12 cellular contexts compared by ENCODE assay signal in the genomic region with DNA sequence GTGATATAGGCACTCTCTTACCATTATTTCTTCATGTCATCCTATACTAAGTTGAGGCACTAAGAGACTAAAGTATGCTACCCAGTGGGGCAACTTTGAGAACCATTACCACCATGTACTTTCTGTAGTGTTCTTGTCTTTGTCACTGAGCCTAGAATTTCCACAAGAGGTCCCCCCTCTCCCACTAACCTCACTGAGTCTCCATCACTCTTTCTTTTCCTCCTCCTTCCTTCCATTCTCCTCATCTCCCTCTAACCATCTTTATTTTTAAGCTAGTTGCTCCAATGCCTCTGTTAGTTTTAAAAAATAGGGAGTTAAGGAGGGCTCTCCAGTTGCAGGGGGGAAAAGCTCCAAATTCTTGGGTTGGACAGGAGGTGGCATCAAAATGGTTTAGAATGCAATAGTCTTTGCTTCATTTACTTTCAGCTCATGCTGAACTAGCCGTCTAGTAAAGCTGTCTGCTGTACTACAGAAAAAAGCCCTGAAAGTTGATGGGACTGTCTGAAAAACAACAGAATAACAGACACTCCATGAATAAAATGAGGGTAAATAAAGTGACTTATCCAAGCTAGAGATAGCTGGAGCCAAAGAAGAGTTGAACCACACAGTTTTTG.
A peak's percentile ranks its signal among the peaks of the same experiment; 100 is the strongest.
DNase-seq lines count a peak whose midpoint lies in the region; ATAC-seq, FAIRE-seq and TF ChIP-seq lines count a peak whose summit lies in the region.
"Had no signal": no experiment of that assay in that cellular context is flagged by ENCODE, and none has a peak within 500 bp of the region (broad histone marks: within the 10 kb centered on the region; RNA-seq: fewer than 3 reads in every experiment).

No MANE protein-coding gene starts in this region.

- no peak for FAIRE-seq in GM12878 (lab: Jason Lieb, UNC)
- FAIRE-seq: keratinocyte had no signal

- WGBS in GM12878 (ENCODE audit: insufficient coverage, insufficient replicate concordance, low lambda C conversion rate, missing lambda C conversion rate): 6% methylated on average over 1 of the region's 1 CpG
- WGBS in liver: 16% methylated on average over 1 of the region's 1 CpG

- SMC1A ChIA-PET in GM12878 (lab: Charles Lee; ENCODE audit: uncharacterized antibody, unreplicated experiment): interaction anchor here (0.7 to 2.1 kb wide), 4 partner anchors 455 to 593 kb away, joined by 3 to 7 read pairs (median 4); no protein-coding TSS in a partner anchor

- peaks cover 3% of the 10 kb centered on the region for H3K4me1 ChIP-seq in BE2C
- H3K4me1 ChIP-seq in GM12878 (ENCODE audit: control insufficient read depth, insufficient read depth, low read length): no peaks in the 10 kb centered on the region
- no peaks in the 10 kb centered on the region for H3K4me1 ChIP-seq in liver (ENCODE audit: control insufficient read depth in 4 of 4, insufficient read depth in 4 of 4, low read length in 3 of 4)

- H3K36me3 ChIP-seq in BE2C: no peaks in the 10 kb centered on the region
- no peaks in the 10 kb centered on the region for H3K36me3 ChIP-seq in GM12878 (ENCODE audit: control insufficient read depth in 2 of 2, insufficient read depth in 2 of 2, low read length in 1 of 2)
- H3K36me3 ChIP-seq in liver (ENCODE audit: control insufficient read depth in 4 of 4, insufficient read depth in 3 of 4, low read depth in 1 of 4, low read length in 3 of 4): no peaks in the 10 kb centered on the region
- H3K36me3 ChIP-seq: ovary had no signal

- CTCF ChIA-PET in GM12878 (lab: Yijun Ruan, JAX): interaction anchor here (0.7 to 1.1 kb wide), 3 partner anchors 33 to 455 kb away, joined by 3 to 5 read pairs (median 3); no protein-coding TSS in a partner anchor

- H3K27ac ChIP-seq in GM12878 (ENCODE audit: control insufficient read depth, insufficient read depth): no peak overlapping the region
- no peak overlapping the region for H3K27ac ChIP-seq in liver (ENCODE audit: low read depth in 1 of 2, low read length in 2 of 2)
- H3K27ac ChIP-seq: ovary had no signal

- H4K20me1 ChIP-seq in GM12878 (ENCODE audit: control insufficient read depth, insufficient read depth): no peaks in the 10 kb centered on the region

- RAD21 ChIA-PET in GM12878 (lab: Charles Lee; ENCODE audit: unreplicated experiment): no interaction called here

- H3K9ac ChIP-seq in GM12878 (ENCODE audit: control insufficient read depth, insufficient read depth, low read length) (no peak overlapping the region), liver (ENCODE audit: low read depth in 1 of 2, low read length in 2 of 2) (no peak overlapping the region)

- H3K79me2 ChIP-seq in GM12878 (ENCODE audit: control insufficient read depth, insufficient read depth, low read length): no peaks in the 10 kb centered on the region

- intact Hi-C loops in GM12878 (cut with micrococcal nuclease; ENCODE audit: unreplicated experiment): loop anchor here (2.0 kb wide), 1 partner anchor 454 kb away; no protein-coding TSS in a partner anchor

- in situ Hi-C loops in GM12878 (cut with MboI) (no loop called here), ACHN (cut with HindIII; ENCODE audit: low pct_ligation_motif_present, low pct_unique_long_range_greater_than_20kb, low sequenced_read_pairs) (no loop called here)

- peak; percentile 6 for DNase-seq in BE2C
- no peak for DNase-seq in GM12878 (ENCODE audit: low read depth, low spot score)
- no peak for DNase-seq in mesenteric fat pad (ENCODE audit: low spot score)
- no peak for DNase-seq in activated T-cell treated with anti-CD3 and anti-CD28 coated beads, Interleukin-2, amount 50 U/mL, for 48 hours
- DNase-seq in ACHN: no peak
- DNase-seq: activated CD4-positive, alpha-beta T cell treated with anti-CD3 and anti-CD28 coated beads for 48 hours; activated naive CD8-positive, alpha-beta T cell treated with anti-CD3 and anti-CD28 coated beads, Interleukin-2, amount 10 ng/mL, durations not matched to agents 7 days and 5 days; ovary had no signal

- TF ChIP-seq POLR2A in GM12878 (IDR thresholded peaks at IDR 0.05; ENCODE audit: low read depth, low read length): no peak

- no peaks in the 10 kb centered on the region for H3K9me3 ChIP-seq in BE2C
- H3K9me3 ChIP-seq in GM12878 (replicated peaks; ENCODE audit: control insufficient read depth, insufficient read depth, low read length): no peaks in the 10 kb centered on the region
- H3K9me3 ChIP-seq in liver (ENCODE audit: control insufficient read depth in 4 of 4, low read length in 3 of 4): no peaks in the 10 kb centered on the region
- H3K9me3 ChIP-seq: ovary had no signal

- no TSS peak for BruUV-seq in GM12878 (replicated peaks; lab: Mats Ljungman, UMichigan)

- no peak overlapping the region for H3K4me2 ChIP-seq in GM12878 (ENCODE audit: control insufficient read depth, insufficient read depth)

- TF ChIP-seq EP300 in GM12878 (IDR thresholded peaks at IDR 0.05; ENCODE audit: borderline replicate concordance in 1 of 2, control insufficient read depth in 1 of 2, low read depth in 2 of 2, low read length in 2 of 2): no peak

- no peak overlapping the region for H2AFZ ChIP-seq in GM12878 (ENCODE audit: control insufficient read depth, low read depth, low read length)

- H3K4me3 ChIP-seq in BE2C (ENCODE audit: low read depth, low read length) (no peak overlapping the region), GM12878 (no peak overlapping the region), liver (ENCODE audit: low read depth in 1 of 3, low read length in 3 of 3) (no peak overlapping the region)
- H3K4me3 ChIP-seq: ovary had no signal

- H3K27me3 ChIP-seq in BE2C (no peaks in the 10 kb centered on the region), GM12878 (replicated peaks in 1 of 2; ENCODE audit: control insufficient read depth in 2 of 2, insufficient read depth in 2 of 2, low read length in 1 of 2) (no peaks in the 10 kb centered on the region), liver (ENCODE audit: control insufficient read depth in 4 of 4, insufficient read depth in 4 of 4, low read length in 3 of 4) (no peaks in the 10 kb centered on the region)
- H3K27me3 ChIP-seq: ovary had no signal

- TF ChIP-seq RAD21 in GM12878 (IDR thresholded peaks at IDR 0.05; ENCODE audit: insufficient read depth, low read depth, low read length) (no peak), liver (IDR thresholded peaks at IDR 0.05) (peak; percentile 91 to 92)

- POLR2A ChIA-PET in GM12878 (lab: Charles Lee): no interaction called here

- peak; percentile 45 for ATAC-seq in HG03432 (IDR thresholded peaks at IDR 0.05; ENCODE audit: unreplicated experiment)
- ATAC-seq in GM12878: no peak
- no peak for ATAC-seq in GM18520 (IDR thresholded peaks at IDR 0.05; ENCODE audit: unreplicated experiment)

- TF ChIP-seq CTCF in BE2C (IDR thresholded peaks at IDR 0.05; ENCODE audit: low read depth, low read length): peak; percentile 71
- TF ChIP-seq CTCF in GM12878 (IDR thresholded peaks at IDR 0.05 in 2 of 3, conservative IDR thresholded peaks at IDR 0.05 in 1 of 3; ENCODE audit: control insufficient read depth in 2 of 3, extremely low read depth in 1 of 3, insufficient read depth in 1 of 3, low read depth in 3 of 3, low read length in 3 of 3): peak; percentile 8 to 25 (median 23); a peak in 2 of 6 replicates
- TF ChIP-seq CTCF in liver (IDR thresholded peaks at IDR 0.05; ENCODE audit: low read depth, low read length, missing input control): peak; percentile 55

TF ChIP-seq in GM12878, 131 proteins besides CTCF, POLR2A, EP300 and RAD21:
- TF ChIP-seq SMC3 (IDR thresholded peaks at IDR 0.05; ENCODE audit: borderline replicate concordance, low read length) (peak; percentile 5; the same call in 1 of the 2 replicates), ZNF384 (IDR thresholded peaks at IDR 0.05; ENCODE audit: borderline replicate concordance, low read depth, low read length) (no peak)

TF ChIP-seq in liver, 16 proteins besides CTCF, POLR2A, EP300 and RAD21:
- TF ChIP-seq YY1 (IDR thresholded peaks at IDR 0.05): peak; percentile 14
- TF ChIP-seq, protein P1, sequence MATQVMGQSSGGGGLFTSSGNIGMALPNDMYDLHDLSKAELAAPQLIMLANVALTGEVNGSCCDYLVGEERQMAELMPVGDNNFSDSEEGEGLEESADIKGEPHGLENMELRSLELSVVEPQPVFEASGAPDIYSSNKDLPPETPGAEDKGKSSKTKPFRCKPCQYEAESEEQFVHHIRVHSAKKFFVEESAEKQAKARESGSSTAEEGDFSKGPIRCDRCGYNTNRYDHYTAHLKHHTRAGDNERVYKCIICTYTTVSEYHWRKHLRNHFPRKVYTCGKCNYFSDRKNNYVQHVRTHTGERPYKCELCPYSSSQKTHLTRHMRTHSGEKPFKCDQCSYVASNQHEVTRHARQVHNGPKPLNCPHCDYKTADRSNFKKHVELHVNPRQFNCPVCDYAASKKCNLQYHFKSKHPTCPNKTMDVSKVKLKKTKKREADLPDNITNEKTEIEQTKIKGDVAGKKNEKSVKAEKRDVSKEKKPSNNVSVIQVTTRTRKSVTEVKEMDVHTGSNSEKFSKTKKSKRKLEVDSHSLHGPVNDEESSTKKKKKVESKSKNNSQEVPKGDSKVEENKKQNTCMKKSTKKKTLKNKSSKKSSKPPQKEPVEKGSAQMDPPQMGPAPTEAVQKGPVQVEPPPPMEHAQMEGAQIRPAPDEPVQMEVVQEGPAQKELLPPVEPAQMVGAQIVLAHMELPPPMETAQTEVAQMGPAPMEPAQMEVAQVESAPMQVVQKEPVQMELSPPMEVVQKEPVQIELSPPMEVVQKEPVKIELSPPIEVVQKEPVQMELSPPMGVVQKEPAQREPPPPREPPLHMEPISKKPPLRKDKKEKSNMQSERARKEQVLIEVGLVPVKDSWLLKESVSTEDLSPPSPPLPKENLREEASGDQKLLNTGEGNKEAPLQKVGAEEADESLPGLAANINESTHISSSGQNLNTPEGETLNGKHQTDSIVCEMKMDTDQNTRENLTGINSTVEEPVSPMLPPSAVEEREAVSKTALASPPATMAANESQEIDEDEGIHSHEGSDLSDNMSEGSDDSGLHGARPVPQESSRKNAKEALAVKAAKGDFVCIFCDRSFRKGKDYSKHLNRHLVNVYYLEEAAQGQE (IDR thresholded peaks at IDR 0.05): no peak
